In genomic region chr4:103207673-103208072, GRCh38 we compare ENCODE assay signal across 1 cellular context.
TF ChIP-seq lines count a peak whose summit lies in the region.

No MANE protein-coding gene starts in this region.

TF ChIP-seq in WTC11, 78 proteins besides CTCF, POLR2A, EP300 and RAD21 (continued from another document):
- TF ChIP-seq TCF7 (CRISPR knock-in tag; IDR thresholded peaks at IDR 0.05; ENCODE audit: low read depth) = no peak
- no peak for TF ChIP-seq ZNF232 (CRISPR knock-in tag; IDR thresholded peaks at IDR 0.05)
